Comparison of ENCODE assay signal across 27 cellular contexts in genomic region chr2:37633838-37634237, GRCh38. TPM values are rescaled to one million over a fixed set of nuclear protein-coding genes. Genes with fewer than 3 reads are reported as not detected.
DNase-seq lines count a peak whose midpoint lies in the region; ATAC-seq and TF ChIP-seq lines count a peak whose summit lies in the region.
"Had no signal": no experiment of that assay in that cellular context is flagged by ENCODE, and none has a peak within 500 bp of the region (broad histone marks: within the 10 kb centered on the region; RNA-seq: fewer than 3 reads in every experiment).

No MANE protein-coding gene starts in this region.

- H3K27ac Mint-ChIP-seq in activated T-cell treated with anti-CD3 and anti-CD28 coated beads, Interleukin-2, amount 50 U/mL, for 72 hours = peak overlapping the region; percentile 14
- H3K27ac Mint-ChIP-seq in IgD-negative memory B cell (peak overlapping the region in 2 of 3 donors; percentile 41 to 84), WTC11 (no peak overlapping the region)
- H3K27ac Mint-ChIP-seq in stimulated activated effector memory CD8-positive, alpha-beta T cell treated with anti-CD3 and anti-CD28 coated beads, Interleukin-12 subunit alpha, Interleukin-12 subunit beta, amount 100 ng/mL, for 72 hours = peak overlapping the region; percentile 93
- H3K27ac Mint-ChIP-seq: GM23338 had no signal

- H3K4me1 Mint-ChIP-seq in activated T-cell treated with anti-CD3 and anti-CD28 coated beads, Interleukin-2, amount 50 U/mL, for 72 hours (ENCODE audit: low read depth) = peaks cover 81% of the 10 kb centered on the region
- peaks cover 81% of the 10 kb centered on the region for H3K4me1 Mint-ChIP-seq in activated T-cell treated with anti-CD3 and anti-CD28 coated beads, Interleukin-2, amount 50 U/mL, for 4 hours (ENCODE audit: low read depth)
- peaks cover 26 to 47% (median 46%) of the 10 kb centered on the region in 3 donors for H3K4me1 Mint-ChIP-seq in IgD-negative memory B cell
- H3K4me1 Mint-ChIP-seq in stimulated activated effector memory CD8-positive, alpha-beta T cell treated with anti-CD3 and anti-CD28 coated beads, Interleukin-12 subunit alpha, Interleukin-12 subunit beta, amount 100 ng/mL, for 72 hours = peaks cover 83% of the 10 kb centered on the region
- peaks cover 13% of the 10 kb centered on the region for H3K4me1 Mint-ChIP-seq in WTC11

- peak overlapping the region; percentile 70 for H3K27ac ChIP-seq in effector memory CD4-positive, alpha-beta T cell (ENCODE audit: insufficient read depth, low read length, poor library complexity, severe bottlenecking)
- H3K27ac ChIP-seq: epithelial cell of prostate, parathyroid adenoma, right atrium auricular region, upper lobe of right lung had no signal

- intact Hi-C loops in mucosa of descending colon (cut with DNase I, micrococcal nuclease) = no loop called here

- CTCF ChIA-PET in WTC11 (lab: Charles Lee) = no interaction called here

- H3K36me3 Mint-ChIP-seq in activated T-cell treated with anti-CD3 and anti-CD28 coated beads, Interleukin-2, amount 50 U/mL, for 72 hours (ENCODE audit: insufficient read depth in 2 of 2) = peaks cover 0 to 6% of the 10 kb centered on the region in 2 donors
- peaks cover 12% of the 10 kb centered on the region for H3K36me3 Mint-ChIP-seq in activated T-cell treated with anti-CD3 and anti-CD28 coated beads, Interleukin-2, amount 50 U/mL, for 4 hours (ENCODE audit: insufficient read depth)
- H3K36me3 Mint-ChIP-seq in IgD-negative memory B cell (peaks cover 3% of the 10 kb centered on the region), WTC11 (no peaks in the 10 kb centered on the region)
- H3K36me3 Mint-ChIP-seq in stimulated activated effector memory CD8-positive, alpha-beta T cell treated with anti-CD3 and anti-CD28 coated beads, Interleukin-12 subunit alpha, Interleukin-12 subunit beta, amount 100 ng/mL, for 72 hours = peaks cover 17% of the 10 kb centered on the region

- no peaks in the 10 kb centered on the region for H3K9me3 Mint-ChIP-seq in activated T-cell treated with anti-CD3 and anti-CD28 coated beads, Interleukin-2, amount 50 U/mL, for 72 hours
- no peaks in the 10 kb centered on the region for H3K9me3 Mint-ChIP-seq in activated T-cell treated with anti-CD3 and anti-CD28 coated beads, Interleukin-2, amount 50 U/mL, for 4 hours
- H3K9me3 Mint-ChIP-seq in IgD-negative memory B cell (no peaks in the 10 kb centered on the region), WTC11 (no peaks in the 10 kb centered on the region; the same call in 1 of the 2 replicates)
- no peaks in the 10 kb centered on the region for H3K9me3 Mint-ChIP-seq in stimulated activated effector memory CD8-positive, alpha-beta T cell treated with anti-CD3 and anti-CD28 coated beads, Interleukin-12 subunit alpha, Interleukin-12 subunit beta, amount 100 ng/mL, for 72 hours
- H3K9me3 Mint-ChIP-seq: activated CD4-positive, alpha-beta T cell treated with anti-CD3 and anti-CD28 coated beads, Interleukin-2, amount 10 ng/mL, durations not matched to agents 24 days and 14 days; GM23338 had no signal

- no peaks in the 10 kb centered on the region for H3K9me3 ChIP-seq in effector memory CD4-positive, alpha-beta T cell (ENCODE audit: control insufficient read depth, low read length)
- H3K9me3 ChIP-seq in mucosa of descending colon = no peaks in the 10 kb centered on the region
- H3K9me3 ChIP-seq: Caco-2, right atrium auricular region, upper lobe of right lung had no signal

- POLR2A ChIA-PET in WTC11 (lab: Charles Lee) = no interaction called here

- no peak overlapping the region for H3K4me3 ChIP-seq in effector memory CD4-positive, alpha-beta T cell (ENCODE audit: insufficient read depth, low read depth, low read length, poor library complexity, severe bottlenecking)
- H3K4me3 ChIP-seq in mucosa of descending colon = no peak overlapping the region
- H3K4me3 ChIP-seq: GM23338, right atrium auricular region, upper lobe of right lung had no signal

- H3K27me3 ChIP-seq in effector memory CD4-positive, alpha-beta T cell (replicated peaks; ENCODE audit: control insufficient read depth, insufficient read depth, low read length, poor library complexity, severe bottlenecking) = no peaks in the 10 kb centered on the region
- H3K27me3 ChIP-seq: right atrium auricular region, upper lobe of right lung had no signal

- H3K27me3 Mint-ChIP-seq in activated T-cell treated with anti-CD3 and anti-CD28 coated beads, Interleukin-2, amount 50 U/mL, for 72 hours (ENCODE audit: low read depth) = no peaks in the 10 kb centered on the region
- H3K27me3 Mint-ChIP-seq in activated T-cell treated with anti-CD3 and anti-CD28 coated beads, Interleukin-2, amount 50 U/mL, for 4 hours (ENCODE audit: low read depth) = no peaks in the 10 kb centered on the region
- no peaks in the 10 kb centered on the region for H3K27me3 Mint-ChIP-seq in IgD-negative memory B cell
- no peaks in the 10 kb centered on the region; the same call in 1 of the 2 replicates for H3K27me3 Mint-ChIP-seq in WTC11 (ENCODE audit: low read depth)
- H3K27me3 Mint-ChIP-seq: B cell had no signal

- TF ChIP-seq CTCF in WTC11 (IDR thresholded peaks at IDR 0.05) = no peak
- no peak for TF ChIP-seq CTCF in mucosa of descending colon (IDR thresholded peaks at IDR 0.05)

- H3K36me3 ChIP-seq in effector memory CD4-positive, alpha-beta T cell (ENCODE audit: control insufficient read depth, insufficient read depth, low read length) = no peaks in the 10 kb centered on the region
- no peaks in the 10 kb centered on the region for H3K36me3 ChIP-seq in mucosa of descending colon (ENCODE audit: low read depth)
- H3K36me3 ChIP-seq: right atrium auricular region, upper lobe of right lung had no signal

- DNase-seq in activated T-cell treated with anti-CD3 and anti-CD28 coated beads, Interleukin-2, amount 50 U/mL, for 72 hours = no peak
- DNase-seq in activated T-cell treated with anti-CD3 and anti-CD28 coated beads, Interleukin-2, amount 50 U/mL, for 4 hours = no peak
- DNase-seq in effector memory CD4-positive, alpha-beta T cell = no peak
- no peak for DNase-seq in stimulated activated effector memory CD8-positive, alpha-beta T cell treated with anti-CD3 and anti-CD28 coated beads, Interleukin-12 subunit alpha, Interleukin-12 subunit beta, amount 100 ng/mL, for 72 hours (ENCODE audit: low spot score in 2 of 2)
- DNase-seq in erythroblast (lab: John Stamatoyannopoulos, UW) = no peak
- DNase-seq in WTC11 (ENCODE audit: low spot score) = no peak
- DNase-seq in mucosa of descending colon = no peak
- DNase-seq: activated CD4-positive, alpha-beta T cell treated with anti-CD3 and anti-CD28 coated beads, Interleukin-2, amount 10 ng/mL, durations not matched to agents 24 days and 14 days; activated CD8-positive, alpha-beta memory T cell treated with anti-CD3 and anti-CD28 coated beads, Interleukin-2, amount 50 U/mL, for 4 hours; activated effector memory CD4-positive, alpha-beta T cell treated with anti-CD3 and anti-CD28 coated beads, Interleukin-2, amount 50 U/mL, for 16 hours; Caco-2; head of caudate nucleus; kidney; midbrain; NCI-H1048; NCI-H187; NCI-H524; PC-3; stimulated activated CD4-positive, alpha-beta T cell treated with anti-CD3 and anti-CD28 coated beads, Interleukin-2, amount 100 ng/mL, for 24 hours; upper lobe of right lung had no signal

- ATAC-seq in activated T-cell treated with anti-CD3 and anti-CD28 coated beads, Interleukin-2, amount 50 U/mL, for 72 hours (replicated peaks in 1 of 2) = no peak
- no peak for ATAC-seq in activated T-cell treated with anti-CD3 and anti-CD28 coated beads, Interleukin-2, amount 50 U/mL, for 4 hours
- no peak for ATAC-seq in stimulated activated effector memory CD8-positive, alpha-beta T cell treated with anti-CD3 and anti-CD28 coated beads, Interleukin-12 subunit alpha, Interleukin-12 subunit beta, amount 100 ng/mL, for 72 hours
- no peak for ATAC-seq in WTC11
- ATAC-seq in mucosa of descending colon = no peak
- ATAC-seq: GM23338, PC-3, SK-N-SH treated with all-trans-retinoic acid at 6 μM for 48 hours, upper lobe of right lung had no signal

- H3K4me3 Mint-ChIP-seq in activated T-cell treated with anti-CD3 and anti-CD28 coated beads, Interleukin-2, amount 50 U/mL, for 72 hours = peak overlapping the region; percentile 4 to 66
- no peak overlapping the region for H3K4me3 Mint-ChIP-seq in activated T-cell treated with anti-CD3 and anti-CD28 coated beads, Interleukin-2, amount 50 U/mL, for 4 hours
- peak overlapping the region in 1 of 4 donors; percentile 41 for H3K4me3 Mint-ChIP-seq in IgD-negative memory B cell
- peak overlapping the region; percentile 62 for H3K4me3 Mint-ChIP-seq in stimulated activated effector memory CD8-positive, alpha-beta T cell treated with anti-CD3 and anti-CD28 coated beads, Interleukin-12 subunit alpha, Interleukin-12 subunit beta, amount 100 ng/mL, for 72 hours
- no peak overlapping the region for H3K4me3 Mint-ChIP-seq in WTC11
- H3K4me3 Mint-ChIP-seq: GM23338 had no signal

- TF ChIP-seq POLR2A in erythroblast (IDR thresholded peaks at IDR 0.05; ENCODE audit: low read length) = no peak

- H3K4me1 ChIP-seq in effector memory CD4-positive, alpha-beta T cell (ENCODE audit: control insufficient read depth, insufficient read depth, low read length, poor library complexity, severe bottlenecking) = peaks cover 38% of the 10 kb centered on the region
- no peaks in the 10 kb centered on the region for H3K4me1 ChIP-seq in mucosa of descending colon (ENCODE audit: low read depth)
- H3K4me1 ChIP-seq: Caco-2, parathyroid adenoma had no signal

RNA-seq across cellular contexts. Expression of gene CDC42EP3, which starts 37.6 kb away (rescaled TPM):
- 10 to 100 TPM; 27.0 to 28.9 TPM for total RNA-seq in activated T-cell treated with anti-CD3 and anti-CD28 coated beads, Interleukin-2, amount 50 U/mL, for 72 hours
- total RNA-seq in activated T-cell treated with anti-CD3 and anti-CD28 coated beads, Interleukin-2, amount 50 U/mL, for 4 hours = 10 to 100 TPM; 31.6 to 58.1 (median 39.4) TPM
- 68.3 TPM for polyA plus RNA-seq in IgD-negative memory B cell
- total RNA-seq in WTC11 (2021) (21.2 to 31.5 TPM (median 21.8 TPM) in 3 replicates), mucosa of descending colon (10 to 100 TPM; 27.9 to 67.0 (median 30.1) TPM)

Comparison
In these comparisons a context has a peak if more than half of its experiments do, and no peak if none do; other contexts are left out.
1. H3K4me3 Mint-ChIP-seq: peak in activated T-cell treated with anti-CD3 and anti-CD28 coated beads, Interleukin-2, amount 50 U/mL, for 72 hours (2 of 2) and stimulated activated effector memory CD8-positive, alpha-beta T cell treated with anti-CD3 and anti-CD28 coated beads, Interleukin-12 subunit alpha, Interleukin-12 subunit beta, amount 100 ng/mL, for 72 hours (single experiment); none in activated T-cell treated with anti-CD3 and anti-CD28 coated beads, Interleukin-2, amount 50 U/mL, for 4 hours (single experiment) and WTC11 (single experiment).